ENCODE assay signal across 10 cellular contexts in genomic region chr10:98267069-98267893, GRCh38. TPM values are rescaled to one million over a fixed set of nuclear protein-coding genes. Genes with fewer than 3 reads are reported as not detected.
DNase-seq lines count a peak whose midpoint lies in the region; ATAC-seq and TF ChIP-seq lines count a peak whose summit lies in the region.
"Had no signal": no experiment of that assay in that cellular context is flagged by ENCODE, and none has a peak within 500 bp of the region (broad histone marks: within the 10 kb centered on the region; RNA-seq: fewer than 3 reads in every experiment).

No MANE protein-coding gene starts in this region.

- H3K9ac ChIP-seq in subcutaneous abdominal adipose tissue (ENCODE audit: low read length in 5 of 5), result peak overlapping the region; percentile 48 to 75 (median 60)

- BruUV-seq in OCI-LY7 (replicated peaks; lab: Mats Ljungman, UMichigan), result no TSS peak

- H3K79me2 ChIP-seq in OCI-LY7 (ENCODE audit: insufficient read depth, low read depth, low read length), result no peaks in the 10 kb centered on the region

- H3K27me3 Mint-ChIP-seq in activated naive CD8-positive, alpha-beta T cell treated with anti-CD3 and anti-CD28 coated beads, Interleukin-2, amount 50 U/mL, for 24 hours, result peaks cover 27% of the 10 kb centered on the region

- peaks cover 0 to 4% (median 2%) of the 10 kb centered on the region in 5 donors for H3K27me3 ChIP-seq in subcutaneous abdominal adipose tissue (ENCODE audit: control insufficient read depth in 5 of 5, insufficient read depth in 4 of 5, low read length in 5 of 5)
- H3K27me3 ChIP-seq: BE2C had no signal

- H2AFZ ChIP-seq in OCI-LY7 (ENCODE audit: low read length), result no peak overlapping the region

- H3K27ac Mint-ChIP-seq in activated naive CD8-positive, alpha-beta T cell treated with anti-CD3 and anti-CD28 coated beads, Interleukin-2, amount 50 U/mL, for 24 hours, result no peak overlapping the region

- H3K36me3 Mint-ChIP-seq in activated naive CD8-positive, alpha-beta T cell treated with anti-CD3 and anti-CD28 coated beads, Interleukin-2, amount 50 U/mL, for 24 hours (ENCODE audit: low read depth), result no peaks in the 10 kb centered on the region

- H3K36me3 ChIP-seq in subcutaneous abdominal adipose tissue (ENCODE audit: control insufficient read depth in 5 of 5, insufficient read depth in 5 of 5, low read length in 5 of 5) (no peaks in the 10 kb centered on the region), OCI-LY7 (ENCODE audit: insufficient read depth, low read length) (no peaks in the 10 kb centered on the region)
- H3K36me3 ChIP-seq: BE2C had no signal

- H3K9me3 ChIP-seq in subcutaneous abdominal adipose tissue (ENCODE audit: control insufficient read depth in 5 of 5, low read length in 5 of 5) (no peaks in the 10 kb centered on the region), OCI-LY7 (ENCODE audit: low read length) (no peaks in the 10 kb centered on the region)
- H3K9me3 ChIP-seq: BE2C had no signal

- no peak overlapping the region for H3K4me2 ChIP-seq in OCI-LY7 (ENCODE audit: low read length)

- CTCF ChIA-PET in OCI-LY7 (lab: Charles Lee; ENCODE audit: unreplicated experiment), result no interaction called here

- peaks cover 0 to 38% (median 27%) of the 10 kb centered on the region in 5 donors for H3K4me1 ChIP-seq in subcutaneous abdominal adipose tissue (ENCODE audit: control insufficient read depth in 5 of 5, insufficient read depth in 5 of 5, low read length in 5 of 5)
- no peaks in the 10 kb centered on the region for H3K4me1 ChIP-seq in OCI-LY7 (ENCODE audit: insufficient read depth, low read length, poor library complexity, severe bottlenecking)
- H3K4me1 ChIP-seq: BE2C had no signal

- H3K4me3 ChIP-seq in subcutaneous abdominal adipose tissue (ENCODE audit: low read depth in 1 of 5, low read length in 5 of 5), result peak overlapping the region; percentile 55 to 74 (median 66)
- no peak overlapping the region for H3K4me3 ChIP-seq in OCI-LY7 (ENCODE audit: low read depth, low read length, poor library complexity, severe bottlenecking)

- H4K20me1 ChIP-seq in OCI-LY7 (ENCODE audit: insufficient read depth, low read length), result no peaks in the 10 kb centered on the region

- H3K9me2 ChIP-seq in OCI-LY7 (ENCODE audit: insufficient read depth, low read length), result no peaks in the 10 kb centered on the region

- DNase-seq in NCI-H510A treated with DMSO at 0.1 percent for 48 hours (lab: John Stamatoyannopoulos, UW), result peak; percentile 17
- DNase-seq in NCI-H510A (lab: John Stamatoyannopoulos, UW), result no peak
- DNase-seq in activated naive CD8-positive, alpha-beta T cell treated with anti-CD3 and anti-CD28 coated beads, Interleukin-2, amount 50 U/mL, for 24 hours, result no peak
- DNase-seq in left kidney (ENCODE audit: low read depth, low spot score), result peak; percentile 76
- no peak for DNase-seq in NCI-H146 (lab: John Stamatoyannopoulos, UW)
- no peak for DNase-seq in OCI-LY7 (ENCODE audit: low spot score)
- DNase-seq in NCI-H524 treated with DMSO at 0.1 percent for 48 hours (lab: John Stamatoyannopoulos, UW), result no peak

- ATAC-seq in activated naive CD8-positive, alpha-beta T cell treated with anti-CD3 and anti-CD28 coated beads, Interleukin-2, amount 50 U/mL, for 24 hours, result no peak

- H3K4me1 Mint-ChIP-seq in activated naive CD8-positive, alpha-beta T cell treated with anti-CD3 and anti-CD28 coated beads, Interleukin-2, amount 50 U/mL, for 24 hours, result no peaks in the 10 kb centered on the region

- H3K9me3 Mint-ChIP-seq in activated naive CD8-positive, alpha-beta T cell treated with anti-CD3 and anti-CD28 coated beads, Interleukin-2, amount 50 U/mL, for 24 hours, result no peaks in the 10 kb centered on the region

- POLR2A ChIA-PET in OCI-LY7 (lab: Charles Lee), result no interaction called here

- H3K4me3 Mint-ChIP-seq in activated naive CD8-positive, alpha-beta T cell treated with anti-CD3 and anti-CD28 coated beads, Interleukin-2, amount 50 U/mL, for 24 hours, result peak overlapping the region; percentile 61

- TF ChIP-seq CTCF in OCI-LY7 (conservative IDR thresholded peaks at IDR 0.05; ENCODE audit: low read length), result no peak

- intact Hi-C loops in OCI-LY7 (cut with micrococcal nuclease; ENCODE audit: unreplicated experiment), result no loop called here

- H3K27ac ChIP-seq in subcutaneous abdominal adipose tissue (ENCODE audit: low read depth, low read length) (peak overlapping the region; percentile 70), OCI-LY7 (ENCODE audit: low read depth, low read length, poor library complexity, severe bottlenecking) (no peak overlapping the region)

RNA-seq across cellular contexts. Expression of gene LOXL4, which starts 0.7 kb away (rescaled TPM):
- total RNA-seq in OCI-LY7 (2014; rRNA removed; shearing (Covaris generic)), result not detected in 2 replicates
- total RNA-seq in OCI-LY7 (2022), result not detected in 2 replicates
- total RNA-seq: T-helper 1 cell treated with Interleukin-12 subunit alpha and Interleukin-12 subunit beta and Interleukin-4 antibody, amounts not matched to agents 30 ng/mL and 1 ng/mL, for 36 hours had no signal

Comparison
In these comparisons a context has a peak if more than half of its experiments do, and no peak if none do; other contexts are left out.
1. DNase-seq: peak in NCI-H510A treated with DMSO at 0.1 percent for 48 hours (single experiment) and left kidney (single experiment); none in NCI-H510A (single experiment), activated naive CD8-positive, alpha-beta T cell treated with anti-CD3 and anti-CD28 coated beads, Interleukin-2, amount 50 U/mL, for 24 hours (single experiment), NCI-H146 (single experiment), OCI-LY7 (single experiment) and NCI-H524 treated with DMSO at 0.1 percent for 48 hours (single experiment).